ENCODE assay signal across 26 cellular contexts in genomic region chr7:95425694-95426093, GRCh38. TPM values are rescaled to one million over a fixed set of nuclear protein-coding genes. Genes with fewer than 3 reads are reported as not detected.
A peak's percentile ranks its signal among the peaks of the same experiment; 100 is the strongest.
DNase-seq lines count a peak whose midpoint lies in the region; ATAC-seq, FAIRE-seq and TF ChIP-seq lines count a peak whose summit lies in the region.
"Had no signal": no experiment of that assay in that cellular context is flagged by ENCODE, and none has a peak within 500 bp of the region (broad histone marks: within the 10 kb centered on the region; RNA-seq: fewer than 3 reads in every experiment).

No MANE protein-coding gene starts in this region.

- peaks cover 5% of the 10 kb centered on the region for H3K36me3 Mint-ChIP-seq in WTC11
- H3K36me3 Mint-ChIP-seq: CD4-positive, CD25-positive, alpha-beta regulatory T cell had no signal

- H3K27ac Mint-ChIP-seq in WTC11 = no peak overlapping the region; the same call in 1 of the 2 replicates
- H3K27ac Mint-ChIP-seq: CD4-positive, CD25-positive, alpha-beta regulatory T cell; CD8-positive, alpha-beta memory T cell; GM23338 had no signal

- peaks cover 5% of the 10 kb centered on the region; the same call in 1 of the 2 replicates for H3K9me3 Mint-ChIP-seq in WTC11
- H3K9me3 Mint-ChIP-seq: CD4-positive, CD25-positive, alpha-beta regulatory T cell; CD8-positive, alpha-beta memory T cell; GM23338 had no signal

- H3K9me3 ChIP-seq in A549 = no peaks in the 10 kb centered on the region
- H3K9me3 ChIP-seq in osteoblast (ENCODE audit: low read depth, low read length) = no peaks in the 10 kb centered on the region
- H3K9me3 ChIP-seq: BE2C had no signal

- no peak overlapping the region for H2AFZ ChIP-seq in osteoblast (ENCODE audit: low read length)
- H2AFZ ChIP-seq: GM23338 had no signal

- H3K36me3 ChIP-seq in osteoblast (ENCODE audit: insufficient read depth, low read length) = no peaks in the 10 kb centered on the region
- H3K36me3 ChIP-seq: BE2C had no signal

- no peak overlapping the region for H3K4me3 Mint-ChIP-seq in WTC11
- H3K4me3 Mint-ChIP-seq: CD4-positive, CD25-positive, alpha-beta regulatory T cell; CD8-positive, alpha-beta memory T cell; GM23338 had no signal

- no peak for TF ChIP-seq CTCF in A549 (IDR thresholded peaks at IDR 0.05)
- no peak for TF ChIP-seq CTCF in WTC11 (IDR thresholded peaks at IDR 0.05)
- no peak for TF ChIP-seq CTCF in osteoblast (IDR thresholded peaks at IDR 0.05; ENCODE audit: extremely low read depth, low read depth, low read length)

- TF ChIP-seq RAD21 in A549 (conservative IDR thresholded peaks at IDR 0.05 in 1 of 2, IDR thresholded peaks at IDR 0.05 in 1 of 2) = no peak

- H3K4me1 ChIP-seq in A549 = peaks cover 91% of the 10 kb centered on the region
- peaks cover 4% of the 10 kb centered on the region for H3K4me1 ChIP-seq in osteoblast (ENCODE audit: insufficient read depth, low read length)
- H3K4me1 ChIP-seq: BE2C had no signal

- no peak for ATAC-seq in A549
- ATAC-seq in WTC11 = no peak
- ATAC-seq in HG02623 (IDR thresholded peaks at IDR 0.05; ENCODE audit: unreplicated experiment) = no peak
- ATAC-seq in HG02973 (IDR thresholded peaks at IDR 0.05; ENCODE audit: unreplicated experiment) = no peak
- ATAC-seq: GM23338 had no signal

- TF ChIP-seq POLR2A in A549 (IDR thresholded peaks at IDR 0.05; ENCODE audit: low read length) = no peak

- H3K27me3 Mint-ChIP-seq in WTC11 (ENCODE audit: low read depth) = no peaks in the 10 kb centered on the region

- POLR2A ChIA-PET in A549 (lab: Yijun Ruan, JAX) = interaction anchor here (0.7 to 1.4 kb wide), 2 partner anchors 9 to 10 kb away, joined by 3 read pairs; partner anchors contain the start of gene PON2
- POLR2A ChIA-PET in WTC11 (lab: Charles Lee) = no interaction called here

- H3K27ac ChIP-seq in A549 (peak overlapping the region; percentile 61 to 76; a peak in 5 of 6 replicates), osteoblast (ENCODE audit: low read depth, low read length) (no peak overlapping the region)

- no peaks in the 10 kb centered on the region for H3K27me3 ChIP-seq in osteoblast (ENCODE audit: insufficient read depth, low read length)
- H3K27me3 ChIP-seq: BE2C had no signal

- no peak for FAIRE-seq in A549 (lab: Jason Lieb, UNC)
- FAIRE-seq in frontal cortex (lab: Jason Lieb, UNC) = peak; percentile 80
- FAIRE-seq: GM12891, H54, HTR-8/SVneo had no signal

- peaks cover 3% of the 10 kb centered on the region for H4K20me1 ChIP-seq in osteoblast (ENCODE audit: insufficient read depth, low read length)

- WGBS in A549 (ENCODE audit: missing lambda C conversion rate) = 69% methylated on average over 2 of the region's 2 CpGs

- H3K4me3 ChIP-seq in A549 = no peak overlapping the region
- H3K4me3 ChIP-seq in osteoblast (ENCODE audit: insufficient read depth, low read length) = no peak overlapping the region
- H3K4me3 ChIP-seq: GM23338 had no signal

- peaks cover 5% of the 10 kb centered on the region for H3K79me2 ChIP-seq in osteoblast (ENCODE audit: insufficient read depth, low read length)

- DNase-seq in A549 (ENCODE audit: low read depth in 1 of 2, low spot score in 1 of 2) (no peak), WTC11 (ENCODE audit: low spot score) (no peak), frontal cortex (ENCODE audit: low spot score in 2 of 2) (no peak), osteoblast (ENCODE audit: insufficient read length, low spot score, missing footprints) (peak; percentile 10), hypothalamus (lab: John Stamatoyannopoulos, UW) (no peak)
- DNase-seq in stimulated activated CD4-positive, alpha-beta T cell treated with anti-CD3 and anti-CD28 coated beads, Interleukin-2, amount 100 ng/mL, for 48 hours = no peak
- DNase-seq: 8988T; ACHN; BE2C; C1 segment of cervical spinal cord; CD4-positive, CD25-positive, alpha-beta regulatory T cell; CD8-positive, alpha-beta memory T cell; COR-L47; DMS 273 treated with DMSO at 0.1 percent for 48 hours; DMS53; DND-41; EL; HCEC 1CT; IMR-90 had no signal

- H3K4me2 ChIP-seq in A549 (peak overlapping the region; percentile 38), osteoblast (ENCODE audit: insufficient read depth, low read length) (no peak overlapping the region)
- H3K4me2 ChIP-seq: GM23338 had no signal

- TF ChIP-seq EP300 in A549 (IDR thresholded peaks at IDR 0.05) = no peak

- CTCF ChIA-PET in A549 (lab: Yijun Ruan, JAX) (interaction anchor here (1.0 kb wide), 1 partner anchor 30 kb away, joined by 3 read pairs; the partner anchor contains the start of gene PON3), WTC11 (lab: Charles Lee) (no interaction called here)

- H3K4me1 Mint-ChIP-seq in WTC11 = peaks cover 18% of the 10 kb centered on the region
- H3K4me1 Mint-ChIP-seq: CD8-positive, alpha-beta memory T cell had no signal

TF ChIP-seq in A549, 52 proteins besides CTCF, POLR2A, EP300 and RAD21 (continues in another document):
- TF ChIP-seq MAZ (IDR thresholded peaks at IDR 0.05; ENCODE audit: borderline replicate concordance, low read depth, low read length) (no peak), HMGXB4 (CRISPR knock-in tag; IDR thresholded peaks at IDR 0.05; ENCODE audit: borderline replicate concordance) (no peak), POLR2AphosphoS2 (conservative IDR thresholded peaks at IDR 0.05; ENCODE audit: low read length) (no peak), FOSB (CRISPR knock-in tag; IDR thresholded peaks at IDR 0.05) (no peak), E2F6 (IDR thresholded peaks at IDR 0.05; ENCODE audit: borderline replicate concordance, low read depth) (no peak), BHLHE40 (IDR thresholded peaks at IDR 0.05; ENCODE audit: low read depth, low read length) (no peak), NFE2L2 (conservative IDR thresholded peaks at IDR 0.05; ENCODE audit: low read length) (no peak)

TF ChIP-seq in WTC11, 78 proteins besides CTCF, POLR2A, EP300 and RAD21:
- TF ChIP-seq HMGA2 (CRISPR knock-in tag; IDR thresholded peaks at IDR 0.05) (peak; percentile 96), ZNF416 (CRISPR knock-in tag; IDR thresholded peaks at IDR 0.05) (no peak), TCF7 (CRISPR knock-in tag; IDR thresholded peaks at IDR 0.05; ENCODE audit: low read depth) (no peak)
TF ChIP-seq in WTC11: peak in this region for 1.

RNA-seq across cellular contexts. Expression of gene PON2, which starts 9.1 kb away (rescaled TPM):
- polyA plus RNA-seq in A549 (2011; rRNA removed) (829 TPM in 2 replicates), A549 (2017; fragmentation: RNase III; extraction: RNeasy Plus Mini Kit Qiagen cat#74134 plus additional on column Dnase treatment) (325 to 395 TPM (median 381 TPM) in 3 replicates)
- 164 and 181 TPM in 2 replicates for polyA plus RNA-seq in A549 (2012; cell fraction: cytosol; rRNA removed)
- 144 and 182 TPM in 2 replicates for polyA plus RNA-seq in A549 (2012; cell fraction: nucleus; rRNA removed)
- 137 and 147 TPM in 2 replicates for polyA minus RNA-seq in A549 (2011; rRNA and poly(A)+ RNA removed)
- total RNA-seq in WTC11 (2021) (21.4 to 24.1 TPM (median 23.3 TPM) in 3 replicates), frontal cortex (45.7 TPM), osteoblast (77.8 and 79.3 TPM in 2 replicates)

RNA-seq across cellular contexts. Expression of gene PON3, which starts 29.5 kb away (rescaled TPM):
- 142 and 161 TPM in 2 replicates for polyA plus RNA-seq in A549 (2011; rRNA removed)
- polyA plus RNA-seq in A549 (2012; cell fraction: cytosol; rRNA removed) = 32.2 and 34.0 TPM in 2 replicates
- polyA plus RNA-seq in A549 (2012; cell fraction: nucleus; rRNA removed) = 19.9 and 25.3 TPM in 2 replicates
- polyA plus RNA-seq in A549 (2017; fragmentation: RNase III; extraction: RNeasy Plus Mini Kit Qiagen cat#74134 plus additional on column Dnase treatment) = 35.3 to 49.0 TPM (median 48.7 TPM) in 3 replicates
- 47.5 and 50.1 TPM in 2 replicates for polyA minus RNA-seq in A549 (2011; rRNA and poly(A)+ RNA removed)
- 0.37 to 0.62 TPM (median 0.42 TPM) in 3 replicates for total RNA-seq in WTC11 (2021)
- 0.41 TPM for total RNA-seq in frontal cortex
- total RNA-seq in osteoblast = 0.72 and 0.88 TPM in 2 replicates
- total RNA-seq: CD4-positive, CD25-positive, alpha-beta regulatory T cell; CD8-positive, alpha-beta memory T cell; G401; IMR-90 had no signal
- polyA plus RNA-seq: CD4-positive, CD25-positive, alpha-beta regulatory T cell; CD8-positive, alpha-beta memory T cell; IMR-90 had no signal
